In genomic region chr17:74938194-74938950, GRCh38 we compare ENCODE assay signal across 18 cellular contexts. TPM values are rescaled to one million over a fixed set of nuclear protein-coding genes. Genes with fewer than 3 reads are reported as not detected.
A peak's percentile ranks its signal among the peaks of the same experiment; 100 is the strongest.
DNase-seq lines count a peak whose midpoint lies in the region; FAIRE-seq and TF ChIP-seq lines count a peak whose summit lies in the region.
"Had no signal": no experiment of that assay in that cellular context is flagged by ENCODE, and none has a peak within 500 bp of the region (broad histone marks: within the 10 kb centered on the region; RNA-seq: fewer than 3 reads in every experiment).

No MANE protein-coding gene starts in this region.

- H3K27me3 ChIP-seq in WERI-Rb-1 (ENCODE audit: insufficient read depth, low read depth, severe bottlenecking) (no peaks in the 10 kb centered on the region), hepatocyte (peaks cover 59% of the 10 kb centered on the region), SJCRH30 (peaks cover 30% of the 10 kb centered on the region)

- WGBS in hepatocyte (ENCODE audit: low lambda C conversion rate, missing lambda C conversion rate): 62% methylated on average over 7 of the region's 8 CpGs

- TF ChIP-seq CTCF in HEK293 (tag by site-specific recombination; IDR thresholded peaks at IDR 0.05): no peak
- no peak for TF ChIP-seq CTCF in WERI-Rb-1 (IDR thresholded peaks at IDR 0.05; ENCODE audit: low read depth, low read length)
- TF ChIP-seq CTCF in glutamatergic neuron (IDR thresholded peaks at IDR 0.05; ENCODE audit: partially characterized antibody, unreplicated experiment): no peak
- no peak for TF ChIP-seq CTCF in hepatocyte (IDR thresholded peaks at IDR 0.05; ENCODE audit: poor library complexity)

- no peaks in the 10 kb centered on the region for H3K9me3 Mint-ChIP-seq in glutamatergic neuron (ENCODE audit: unreplicated experiment)
- H3K9me3 Mint-ChIP-seq: CD4-positive, alpha-beta memory T cell; H9 had no signal

- H3K27me3 Mint-ChIP-seq in glutamatergic neuron (ENCODE audit: unreplicated experiment): peaks cover 25% of the 10 kb centered on the region

- peaks cover 4% of the 10 kb centered on the region for H3K4me1 Mint-ChIP-seq in glutamatergic neuron (ENCODE audit: low read depth, unreplicated experiment)
- H3K4me1 Mint-ChIP-seq: CD14-positive monocyte had no signal

- peak overlapping the region; percentile 21 for H3K4me3 Mint-ChIP-seq in glutamatergic neuron (ENCODE audit: unreplicated experiment)
- H3K4me3 Mint-ChIP-seq: CD4-positive, alpha-beta memory T cell; H9 had no signal

- no peak overlapping the region for H3K27ac ChIP-seq in HEK293 (ENCODE audit: extremely low read depth, low read depth, low read length)
- H3K27ac ChIP-seq in WERI-Rb-1: peak overlapping the region; percentile 22
- H3K27ac ChIP-seq in hepatocyte: no peak overlapping the region
- H3K27ac ChIP-seq in SJCRH30: no peak overlapping the region
- H3K27ac ChIP-seq: BLaER1 had no signal

- H3K4me1 ChIP-seq in HEK293 (ENCODE audit: control insufficient read depth, insufficient read depth, low read length) (no peaks in the 10 kb centered on the region), hepatocyte (ENCODE audit: insufficient read depth) (peaks cover 7% of the 10 kb centered on the region), SJCRH30 (no peaks in the 10 kb centered on the region)

- H3K4me2 ChIP-seq in hepatocyte: no peak overlapping the region

- DNase-seq in WERI-Rb-1: no peak
- no peak for DNase-seq in glutamatergic neuron
- DNase-seq in urothelium cell line (ENCODE audit: low spot score): no peak
- DNase-seq in hepatocyte (ENCODE audit: low spot score): no peak
- no peak for DNase-seq in SK-N-DZ (ENCODE audit: low spot score)
- DNase-seq in SJCRH30: no peak
- DNase-seq: 8988T; CD4-positive, alpha-beta memory T cell; DMS79 treated with DMSO at 0.1 percent for 48 hours; GF-D8; H9 had no signal

- H3K79me2 ChIP-seq in hepatocyte: no peaks in the 10 kb centered on the region

- no peaks in the 10 kb centered on the region for H3K36me3 Mint-ChIP-seq in glutamatergic neuron (ENCODE audit: unreplicated experiment)
- H3K36me3 Mint-ChIP-seq: CD14-positive monocyte; CD4-positive, alpha-beta memory T cell had no signal

- POLR2A ChIA-PET in HEK293 (lab: Yijun Ruan, JAX): interaction anchor here (0.8 kb wide), 1 partner anchor 65 kb away, joined by 4 read pairs; the partner anchor contains the start of gene FDXR

- H3K27ac Mint-ChIP-seq in glutamatergic neuron (ENCODE audit: unreplicated experiment): no peak overlapping the region
- H3K27ac Mint-ChIP-seq: H9 had no signal

- peak; percentile 23 for FAIRE-seq in urothelium cell line (lab: Jason Lieb, UNC)
- FAIRE-seq: H1, HepG2 had no signal

- H3K9me3 ChIP-seq in HEK293 (ENCODE audit: control insufficient read depth, insufficient read depth, low read depth, low read length) (no peaks in the 10 kb centered on the region), WERI-Rb-1 (ENCODE audit: severe bottlenecking) (no peaks in the 10 kb centered on the region), hepatocyte (ENCODE audit: low read depth) (no peaks in the 10 kb centered on the region), SJCRH30 (replicated peaks) (no peaks in the 10 kb centered on the region)
- H3K9me3 ChIP-seq: BLaER1 had no signal

- no peaks in the 10 kb centered on the region for H3K9me2 ChIP-seq in hepatocyte (replicated peaks; ENCODE audit: insufficient read depth)

- H3K4me3 ChIP-seq in HEK293 (ENCODE audit: low read depth, low read length) (no peak overlapping the region), WERI-Rb-1 (ENCODE audit: low read depth, low read length) (no peak overlapping the region), hepatocyte (no peak overlapping the region), SJCRH30 (no peak overlapping the region)
- H3K4me3 ChIP-seq: BLaER1 had no signal

- H4K20me1 ChIP-seq in hepatocyte (ENCODE audit: insufficient read depth, poor library complexity, severe bottlenecking): no peaks in the 10 kb centered on the region

- CTCF ChIA-PET in HEK293 (lab: Yijun Ruan, JAX): interaction anchor here (0.8 to 1.4 kb wide), 2 partner anchors 22 to 663 kb away, joined by 3 to 5 read pairs; no protein-coding TSS in a partner anchor

- H3K36me3 ChIP-seq in HEK293 (ENCODE audit: control insufficient read depth in 2 of 2, insufficient read depth in 1 of 2, low read length in 2 of 2): no peaks in the 10 kb centered on the region
- peaks cover 32% of the 10 kb centered on the region for H3K36me3 ChIP-seq in WERI-Rb-1
- no peaks in the 10 kb centered on the region for H3K36me3 ChIP-seq in hepatocyte (replicated peaks; ENCODE audit: insufficient read depth, low read depth)
- no peaks in the 10 kb centered on the region for H3K36me3 ChIP-seq in SJCRH30
- H3K36me3 ChIP-seq: BLaER1 had no signal

- no peak overlapping the region for H2AFZ ChIP-seq in hepatocyte

TF ChIP-seq in HEK293, 187 proteins besides CTCF, POLR2A, EP300 and RAD21:
- no peak for TF ChIP-seq ZNF580 (tag by site-specific recombination; IDR thresholded peaks at IDR 0.05)
- TF ChIP-seq PRDM10 (tag by site-specific recombination; IDR thresholded peaks at IDR 0.05): peak; percentile 71; the same call in 1 of the 2 replicates

RNA-seq across cellular contexts. Expression of gene OTOP3, which starts 2.7 kb away (rescaled TPM):
- total RNA-seq in glutamatergic neuron (ENCODE audit: unreplicated experiment) (not detected), hepatocyte (0.43 and 0.60 TPM in 2 replicates)
- not detected in 2 replicates for polyA plus RNA-seq in hepatocyte
- polyA plus RNA-seq in SK-N-DZ (2014; cell fraction: cytosol; rRNA removed): not detected in 2 replicates
- polyA plus RNA-seq in SK-N-DZ (2014; cell fraction: nucleus; rRNA removed): not detected in 2 replicates
- not detected in 2 replicates for total RNA-seq in SJCRH30 (2014; rRNA removed; shearing (Covaris generic))
- total RNA-seq: A673; CD4-positive, alpha-beta memory T cell; H1; H9; HepG2 had no signal
- polyA plus RNA-seq: AG04450; CD14-positive monocyte; CD4-positive, alpha-beta memory T cell; HepG2 had no signal

RNA-seq across cellular contexts. Expression of gene OTOP2, which starts 14.3 kb away (rescaled TPM):
- total RNA-seq in glutamatergic neuron (ENCODE audit: unreplicated experiment): not detected
- total RNA-seq in hepatocyte: 0.16 and 1.1 TPM in 2 replicates
- 0.19 TPM in 1 of 2 replicates, not detected in the other for polyA plus RNA-seq in hepatocyte
- polyA plus RNA-seq in SK-N-DZ (2014; cell fraction: cytosol; rRNA removed): not detected in 2 replicates
- polyA plus RNA-seq in SK-N-DZ (2014; cell fraction: nucleus; rRNA removed): not detected in 2 replicates
- total RNA-seq in SJCRH30 (2014; rRNA removed; shearing (Covaris generic)): not detected in 2 replicates
- total RNA-seq: A673; CD4-positive, alpha-beta memory T cell; H1; HepG2 had no signal
- polyA plus RNA-seq: AG04450; CD14-positive monocyte; CD4-positive, alpha-beta memory T cell; HepG2 had no signal

RNA-seq across cellular contexts. Expression of gene USH1G, which starts 15.3 kb away (rescaled TPM):
- total RNA-seq in glutamatergic neuron (ENCODE audit: unreplicated experiment) (0.12 TPM), hepatocyte (0.48 and 1.6 TPM in 2 replicates)
- 0.46 and 0.65 TPM in 2 replicates for polyA plus RNA-seq in hepatocyte
- 0.40 TPM in 1 of 2 replicates, not detected in the other for polyA plus RNA-seq in SK-N-DZ (2014; cell fraction: cytosol; rRNA removed)
- not detected in 2 replicates for polyA plus RNA-seq in SK-N-DZ (2014; cell fraction: nucleus; rRNA removed)
- 0.08 and 0.14 TPM in 2 replicates for total RNA-seq in SJCRH30 (2014; rRNA removed; shearing (Covaris generic))
- total RNA-seq: A673; CD4-positive, alpha-beta memory T cell had no signal
- polyA plus RNA-seq: AG04450; CD14-positive monocyte; CD4-positive, alpha-beta memory T cell; HepG2 had no signal

RNA-seq across cellular contexts. Expression of gene HID1, which starts 34.2 kb away (rescaled TPM):
- total RNA-seq in glutamatergic neuron (ENCODE audit: unreplicated experiment) (106 TPM), hepatocyte (13.2 and 15.3 TPM in 2 replicates)
- 43.4 and 55.5 TPM in 2 replicates for polyA plus RNA-seq in hepatocyte
- polyA plus RNA-seq in SK-N-DZ (2014; cell fraction: cytosol; rRNA removed): 1.5 and 4.5 TPM in 2 replicates
- 10.2 and 20.4 TPM in 2 replicates for polyA plus RNA-seq in SK-N-DZ (2014; cell fraction: nucleus; rRNA removed)
- total RNA-seq in SJCRH30 (2014; rRNA removed; shearing (Covaris generic)): 0.71 and 1.7 TPM in 2 replicates
- polyA plus RNA-seq: CD14-positive monocyte had no signal

RNA-seq across cellular contexts. Expression of gene FADS6, which starts 44.9 kb away (rescaled TPM):
- not detected for total RNA-seq in glutamatergic neuron (ENCODE audit: unreplicated experiment)
- total RNA-seq in hepatocyte: 4.0 and 4.2 TPM in 2 replicates
- 1.4 and 4.3 TPM in 2 replicates for polyA plus RNA-seq in hepatocyte
- polyA plus RNA-seq in SK-N-DZ (2014; cell fraction: cytosol; rRNA removed): not detected in 2 replicates
- not detected in 2 replicates for polyA plus RNA-seq in SK-N-DZ (2014; cell fraction: nucleus; rRNA removed)
- total RNA-seq in SJCRH30 (2014; rRNA removed; shearing (Covaris generic)): not detected in 2 replicates
- total RNA-seq: A673; CD4-positive, alpha-beta memory T cell had no signal
- polyA plus RNA-seq: AG04450; CD14-positive monocyte; CD4-positive, alpha-beta memory T cell had no signal
